In the genomic region with DNA sequence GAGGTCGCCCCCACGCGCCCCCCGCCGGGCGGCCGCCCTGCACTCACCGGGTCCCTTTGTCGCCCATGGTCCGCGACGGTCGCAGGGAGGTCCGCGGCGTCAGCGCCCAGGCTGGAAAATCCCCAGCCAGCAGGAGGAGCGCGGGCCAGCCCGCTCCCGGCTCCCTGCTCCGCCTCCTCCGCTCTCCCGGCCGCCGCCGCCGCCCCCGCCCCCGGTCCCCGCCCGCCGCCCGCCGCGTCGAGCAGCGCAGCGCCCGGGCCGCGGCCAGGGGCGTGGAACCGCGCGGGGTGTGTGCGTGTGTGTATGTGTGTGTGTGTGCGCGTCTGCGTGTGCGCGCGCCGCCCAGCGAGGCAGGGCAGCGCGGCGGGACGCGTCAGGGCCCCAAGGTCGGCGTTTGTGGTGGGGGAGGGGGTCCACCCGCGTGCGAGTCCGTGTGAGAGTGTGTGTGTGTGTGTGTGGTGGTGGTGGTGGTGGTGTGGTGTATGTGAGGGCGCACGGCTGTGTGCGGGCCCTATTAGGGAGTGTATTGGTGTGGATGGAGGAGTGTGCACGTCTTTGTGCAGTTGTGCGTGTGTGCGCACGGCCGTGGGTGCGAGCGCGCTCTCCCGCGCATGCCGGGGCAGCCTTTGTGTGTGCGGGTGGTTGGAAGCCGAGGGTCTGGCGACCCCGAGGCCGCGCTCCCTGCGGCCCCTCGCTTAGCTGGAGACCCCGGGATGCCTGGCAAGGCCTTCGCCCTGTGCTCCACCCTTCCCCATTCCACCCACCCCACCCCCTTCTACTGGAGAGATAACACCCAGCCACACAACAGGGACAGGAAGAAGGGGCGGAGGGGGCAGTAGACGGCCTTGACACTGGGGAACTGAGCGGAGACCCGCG, we compare ENCODE assay signal across 1 cellular context.
TF ChIP-seq lines count a peak whose summit lies in the region.

A gene (minus strand): TSS at position 121 of the 876 bp plus-strand sequence. CDS start 54 bp downstream, at position 67.

TF ChIP-seq in HepG2, 621 proteins besides CTCF, POLR2A, EP300 and RAD21 (continued from another document and continues in another):
- TF ChIP-seq, protein P1, sequence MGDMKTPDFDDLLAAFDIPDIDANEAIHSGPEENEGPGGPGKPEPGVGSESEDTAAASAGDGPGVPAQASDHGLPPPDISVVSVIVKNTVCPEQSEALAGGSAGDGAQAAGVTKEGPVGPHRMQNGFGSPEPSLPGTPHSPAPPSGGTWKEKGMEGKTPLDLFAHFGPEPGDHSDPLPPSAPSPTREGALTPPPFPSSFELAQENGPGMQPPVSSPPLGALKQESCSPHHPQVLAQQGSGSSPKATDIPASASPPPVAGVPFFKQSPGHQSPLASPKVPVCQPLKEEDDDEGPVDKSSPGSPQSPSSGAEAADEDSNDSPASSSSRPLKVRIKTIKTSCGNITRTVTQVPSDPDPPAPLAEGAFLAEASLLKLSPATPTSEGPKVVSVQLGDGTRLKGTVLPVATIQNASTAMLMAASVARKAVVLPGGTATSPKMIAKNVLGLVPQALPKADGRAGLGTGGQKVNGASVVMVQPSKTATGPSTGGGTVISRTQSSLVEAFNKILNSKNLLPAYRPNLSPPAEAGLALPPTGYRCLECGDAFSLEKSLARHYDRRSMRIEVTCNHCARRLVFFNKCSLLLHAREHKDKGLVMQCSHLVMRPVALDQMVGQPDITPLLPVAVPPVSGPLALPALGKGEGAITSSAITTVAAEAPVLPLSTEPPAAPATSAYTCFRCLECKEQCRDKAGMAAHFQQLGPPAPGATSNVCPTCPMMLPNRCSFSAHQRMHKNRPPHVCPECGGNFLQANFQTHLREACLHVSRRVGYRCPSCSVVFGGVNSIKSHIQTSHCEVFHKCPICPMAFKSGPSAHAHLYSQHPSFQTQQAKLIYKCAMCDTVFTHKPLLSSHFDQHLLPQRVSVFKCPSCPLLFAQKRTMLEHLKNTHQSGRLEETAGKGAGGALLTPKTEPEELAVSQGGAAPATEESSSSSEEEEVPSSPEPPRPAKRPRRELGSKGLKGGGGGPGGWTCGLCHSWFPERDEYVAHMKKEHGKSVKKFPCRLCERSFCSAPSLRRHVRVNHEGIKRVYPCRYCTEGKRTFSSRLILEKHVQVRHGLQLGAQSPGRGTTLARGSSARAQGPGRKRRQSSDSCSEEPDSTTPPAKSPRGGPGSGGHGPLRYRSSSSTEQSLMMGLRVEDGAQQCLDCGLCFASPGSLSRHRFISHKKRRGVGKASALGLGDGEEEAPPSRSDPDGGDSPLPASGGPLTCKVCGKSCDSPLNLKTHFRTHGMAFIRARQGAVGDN (CRISPR knock-in tag; IDR thresholded peaks at IDR 0.05): peak; percentile 81
- TF ChIP-seq MED8 (CRISPR knock-in tag; IDR thresholded peaks at IDR 0.05; ENCODE audit: insufficient replicate concordance) (no peak), HDAC6 (IDR thresholded peaks at IDR 0.05; ENCODE audit: low read depth, low read length) (no peak), ZNF678 (CRISPR knock-in tag; IDR thresholded peaks at IDR 0.05) (peak; percentile 56; the same call in 1 of the 2 replicates), AHR (CRISPR knock-in tag; IDR thresholded peaks at IDR 0.05) (peak; percentile 24; the same call in 1 of the 2 replicates), GATAD1 (CRISPR knock-in tag; IDR thresholded peaks at IDR 0.05) (peak; percentile 67; the same call in 1 of the 2 replicates), PHF8 (CRISPR knock-in tag; IDR thresholded peaks at IDR 0.05) (peak; percentile 57), YEATS2 (CRISPR knock-in tag; IDR thresholded peaks at IDR 0.05; ENCODE audit: borderline replicate concordance) (peak; percentile 23; the same call in 1 of the 2 replicates), ZBTB38 (CRISPR knock-in tag; IDR thresholded peaks at IDR 0.05) (peak; percentile 73; the same call in 1 of the 2 replicates), ZNF510 (CRISPR knock-in tag; IDR thresholded peaks at IDR 0.05; ENCODE audit: low read depth) (0 out of 2 replicates have a peak, but pooled peaks have one; percentile 35), TARDBP (CRISPR knock-in tag; IDR thresholded peaks at IDR 0.05) (peak; percentile 97), NR2C2 (CRISPR knock-in tag; IDR thresholded peaks at IDR 0.05; ENCODE audit: borderline replicate concordance) (peak; percentile 56; the same call in 1 of the 2 replicates), CHD4 (IDR thresholded peaks at IDR 0.05; ENCODE audit: borderline replicate concordance, low read length) (no peak), ZNF225 (CRISPR knock-in tag; IDR thresholded peaks at IDR 0.05) (peak; percentile 50; the same call in 1 of the 2 replicates), ZSCAN30 (CRISPR knock-in tag; IDR thresholded peaks at IDR 0.05) (no peak), ZNF160 (CRISPR knock-in tag; IDR thresholded peaks at IDR 0.05) (no peak), ARNT2 (CRISPR knock-in tag; IDR thresholded peaks at IDR 0.05; ENCODE audit: low read depth) (no peak; the same call in 1 of the 2 replicates), ZNF431 (CRISPR knock-in tag; IDR thresholded peaks at IDR 0.05; ENCODE audit: borderline replicate concordance, low read depth) (peak; percentile 82), YEATS4 (CRISPR knock-in tag; IDR thresholded peaks at IDR 0.05; ENCODE audit: borderline replicate concordance) (peak; percentile 58; the same call in 1 of the 2 replicates), KDM5A (IDR thresholded peaks at IDR 0.05; ENCODE audit: borderline replicate concordance, low read length) (0 out of 2 replicates have a peak, but pooled peaks have one; percentile 33), NR2F2 (IDR thresholded peaks at IDR 0.05; ENCODE audit: borderline replicate concordance, low read depth) (peak; percentile 71; the same call in 1 of the 2 replicates), KDM5B (CRISPR knock-in tag; IDR thresholded peaks at IDR 0.05; ENCODE audit: borderline replicate concordance) (no peak)
- TF ChIP-seq, protein P2, sequence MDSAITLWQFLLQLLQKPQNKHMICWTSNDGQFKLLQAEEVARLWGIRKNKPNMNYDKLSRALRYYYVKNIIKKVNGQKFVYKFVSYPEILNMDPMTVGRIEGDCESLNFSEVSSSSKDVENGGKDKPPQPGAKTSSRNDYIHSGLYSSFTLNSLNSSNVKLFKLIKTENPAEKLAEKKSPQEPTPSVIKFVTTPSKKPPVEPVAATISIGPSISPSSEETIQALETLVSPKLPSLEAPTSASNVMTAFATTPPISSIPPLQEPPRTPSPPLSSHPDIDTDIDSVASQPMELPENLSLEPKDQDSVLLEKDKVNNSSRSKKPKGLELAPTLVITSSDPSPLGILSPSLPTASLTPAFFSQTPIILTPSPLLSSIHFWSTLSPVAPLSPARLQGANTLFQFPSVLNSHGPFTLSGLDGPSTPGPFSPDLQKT (CRISPR knock-in tag; IDR thresholded peaks at IDR 0.05; ENCODE audit: borderline replicate concordance): no peak
- TF ChIP-seq, protein P3, sequence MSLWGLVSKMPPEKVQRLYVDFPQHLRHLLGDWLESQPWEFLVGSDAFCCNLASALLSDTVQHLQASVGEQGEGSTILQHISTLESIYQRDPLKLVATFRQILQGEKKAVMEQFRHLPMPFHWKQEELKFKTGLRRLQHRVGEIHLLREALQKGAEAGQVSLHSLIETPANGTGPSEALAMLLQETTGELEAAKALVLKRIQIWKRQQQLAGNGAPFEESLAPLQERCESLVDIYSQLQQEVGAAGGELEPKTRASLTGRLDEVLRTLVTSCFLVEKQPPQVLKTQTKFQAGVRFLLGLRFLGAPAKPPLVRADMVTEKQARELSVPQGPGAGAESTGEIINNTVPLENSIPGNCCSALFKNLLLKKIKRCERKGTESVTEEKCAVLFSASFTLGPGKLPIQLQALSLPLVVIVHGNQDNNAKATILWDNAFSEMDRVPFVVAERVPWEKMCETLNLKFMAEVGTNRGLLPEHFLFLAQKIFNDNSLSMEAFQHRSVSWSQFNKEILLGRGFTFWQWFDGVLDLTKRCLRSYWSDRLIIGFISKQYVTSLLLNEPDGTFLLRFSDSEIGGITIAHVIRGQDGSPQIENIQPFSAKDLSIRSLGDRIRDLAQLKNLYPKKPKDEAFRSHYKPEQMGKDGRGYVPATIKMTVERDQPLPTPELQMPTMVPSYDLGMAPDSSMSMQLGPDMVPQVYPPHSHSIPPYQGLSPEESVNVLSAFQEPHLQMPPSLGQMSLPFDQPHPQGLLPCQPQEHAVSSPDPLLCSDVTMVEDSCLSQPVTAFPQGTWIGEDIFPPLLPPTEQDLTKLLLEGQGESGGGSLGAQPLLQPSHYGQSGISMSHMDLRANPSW (CRISPR knock-in tag; IDR thresholded peaks at IDR 0.05; ENCODE audit: borderline replicate concordance): peak; percentile 37; the same call in 1 of the 2 replicates
- TF ChIP-seq, protein P4, sequence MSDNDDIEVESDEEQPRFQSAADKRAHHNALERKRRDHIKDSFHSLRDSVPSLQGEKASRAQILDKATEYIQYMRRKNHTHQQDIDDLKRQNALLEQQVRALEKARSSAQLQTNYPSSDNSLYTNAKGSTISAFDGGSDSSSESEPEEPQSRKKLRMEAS (IDR thresholded peaks at IDR 0.05): peak; percentile 60
- TF ChIP-seq, protein P5, sequence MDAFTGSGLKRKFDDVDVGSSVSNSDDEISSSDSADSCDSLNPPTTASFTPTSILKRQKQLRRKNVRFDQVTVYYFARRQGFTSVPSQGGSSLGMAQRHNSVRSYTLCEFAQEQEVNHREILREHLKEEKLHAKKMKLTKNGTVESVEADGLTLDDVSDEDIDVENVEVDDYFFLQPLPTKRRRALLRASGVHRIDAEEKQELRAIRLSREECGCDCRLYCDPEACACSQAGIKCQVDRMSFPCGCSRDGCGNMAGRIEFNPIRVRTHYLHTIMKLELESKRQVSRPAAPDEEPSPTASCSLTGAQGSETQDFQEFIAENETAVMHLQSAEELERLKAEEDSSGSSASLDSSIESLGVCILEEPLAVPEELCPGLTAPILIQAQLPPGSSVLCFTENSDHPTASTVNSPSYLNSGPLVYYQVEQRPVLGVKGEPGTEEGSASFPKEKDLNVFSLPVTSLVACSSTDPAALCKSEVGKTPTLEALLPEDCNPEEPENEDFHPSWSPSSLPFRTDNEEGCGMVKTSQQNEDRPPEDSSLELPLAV (CRISPR knock-in tag; conservative IDR thresholded peaks at IDR 0.05; ENCODE audit: low read depth): no peak
- TF ChIP-seq, protein P6, sequence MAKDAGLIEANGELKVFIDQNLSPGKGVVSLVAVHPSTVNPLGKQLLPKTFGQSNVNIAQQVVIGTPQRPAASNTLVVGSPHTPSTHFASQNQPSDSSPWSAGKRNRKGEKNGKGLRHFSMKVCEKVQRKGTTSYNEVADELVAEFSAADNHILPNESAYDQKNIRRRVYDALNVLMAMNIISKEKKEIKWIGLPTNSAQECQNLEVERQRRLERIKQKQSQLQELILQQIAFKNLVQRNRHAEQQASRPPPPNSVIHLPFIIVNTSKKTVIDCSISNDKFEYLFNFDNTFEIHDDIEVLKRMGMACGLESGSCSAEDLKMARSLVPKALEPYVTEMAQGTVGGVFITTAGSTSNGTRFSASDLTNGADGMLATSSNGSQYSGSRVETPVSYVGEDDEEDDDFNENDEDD (CRISPR knock-in tag; IDR thresholded peaks at IDR 0.05; ENCODE audit: borderline replicate concordance): peak; percentile 33; the same call in 1 of the 2 replicates
- TF ChIP-seq, protein P7, sequence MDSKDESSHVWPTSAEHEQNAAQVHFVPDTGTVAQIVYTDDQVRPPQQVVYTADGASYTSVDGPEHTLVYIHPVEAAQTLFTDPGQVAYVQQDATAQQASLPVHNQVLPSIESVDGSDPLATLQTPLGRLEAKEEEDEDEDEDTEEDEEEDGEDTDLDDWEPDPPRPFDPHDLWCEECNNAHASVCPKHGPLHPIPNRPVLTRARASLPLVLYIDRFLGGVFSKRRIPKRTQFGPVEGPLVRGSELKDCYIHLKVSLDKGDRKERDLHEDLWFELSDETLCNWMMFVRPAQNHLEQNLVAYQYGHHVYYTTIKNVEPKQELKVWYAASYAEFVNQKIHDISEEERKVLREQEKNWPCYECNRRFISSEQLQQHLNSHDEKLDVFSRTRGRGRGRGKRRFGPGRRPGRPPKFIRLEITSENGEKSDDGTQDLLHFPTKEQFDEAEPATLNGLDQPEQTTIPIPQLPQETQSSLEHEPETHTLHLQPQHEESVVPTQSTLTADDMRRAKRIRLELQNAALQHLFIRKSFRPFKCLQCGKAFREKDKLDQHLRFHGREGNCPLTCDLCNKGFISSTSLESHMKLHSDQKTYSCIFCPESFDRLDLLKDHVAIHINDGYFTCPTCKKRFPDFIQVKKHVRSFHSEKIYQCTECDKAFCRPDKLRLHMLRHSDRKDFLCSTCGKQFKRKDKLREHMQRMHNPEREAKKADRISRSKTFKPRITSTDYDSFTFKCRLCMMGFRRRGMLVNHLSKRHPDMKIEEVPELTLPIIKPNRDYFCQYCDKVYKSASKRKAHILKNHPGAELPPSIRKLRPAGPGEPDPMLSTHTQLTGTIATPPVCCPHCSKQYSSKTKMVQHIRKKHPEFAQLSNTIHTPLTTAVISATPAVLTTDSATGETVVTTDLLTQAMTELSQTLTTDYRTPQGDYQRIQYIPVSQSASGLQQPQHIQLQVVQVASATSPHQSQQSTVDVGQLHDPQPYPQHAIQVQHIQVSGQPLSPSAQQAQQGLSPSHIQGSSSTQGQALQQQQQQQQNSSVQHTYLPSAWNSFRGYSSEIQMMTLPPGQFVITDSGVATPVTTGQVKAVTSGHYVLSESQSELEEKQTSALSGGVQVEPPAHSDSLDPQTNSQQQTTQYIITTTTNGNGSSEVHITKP (CRISPR knock-in tag; IDR thresholded peaks at IDR 0.05; ENCODE audit: low read depth): 0 out of 2 replicates have a peak, but pooled peaks have one; percentile 19
- TF ChIP-seq, protein P8, sequence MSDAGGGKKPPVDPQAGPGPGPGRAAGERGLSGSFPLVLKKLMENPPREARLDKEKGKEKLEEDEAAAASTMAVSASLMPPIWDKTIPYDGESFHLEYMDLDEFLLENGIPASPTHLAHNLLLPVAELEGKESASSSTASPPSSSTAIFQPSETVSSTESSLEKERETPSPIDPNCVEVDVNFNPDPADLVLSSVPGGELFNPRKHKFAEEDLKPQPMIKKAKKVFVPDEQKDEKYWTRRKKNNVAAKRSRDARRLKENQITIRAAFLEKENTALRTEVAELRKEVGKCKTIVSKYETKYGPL (CRISPR knock-in tag; IDR thresholded peaks at IDR 0.05): no peak
- TF ChIP-seq, protein P9, sequence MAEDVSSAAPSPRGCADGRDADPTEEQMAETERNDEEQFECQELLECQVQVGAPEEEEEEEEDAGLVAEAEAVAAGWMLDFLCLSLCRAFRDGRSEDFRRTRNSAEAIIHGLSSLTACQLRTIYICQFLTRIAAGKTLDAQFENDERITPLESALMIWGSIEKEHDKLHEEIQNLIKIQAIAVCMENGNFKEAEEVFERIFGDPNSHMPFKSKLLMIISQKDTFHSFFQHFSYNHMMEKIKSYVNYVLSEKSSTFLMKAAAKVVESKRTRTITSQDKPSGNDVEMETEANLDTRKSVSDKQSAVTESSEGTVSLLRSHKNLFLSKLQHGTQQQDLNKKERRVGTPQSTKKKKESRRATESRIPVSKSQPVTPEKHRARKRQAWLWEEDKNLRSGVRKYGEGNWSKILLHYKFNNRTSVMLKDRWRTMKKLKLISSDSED (CRISPR knock-in tag; IDR thresholded peaks at IDR 0.05): no peak
